ENCODE assay signal across 21 cellular contexts in the genomic region with DNA sequence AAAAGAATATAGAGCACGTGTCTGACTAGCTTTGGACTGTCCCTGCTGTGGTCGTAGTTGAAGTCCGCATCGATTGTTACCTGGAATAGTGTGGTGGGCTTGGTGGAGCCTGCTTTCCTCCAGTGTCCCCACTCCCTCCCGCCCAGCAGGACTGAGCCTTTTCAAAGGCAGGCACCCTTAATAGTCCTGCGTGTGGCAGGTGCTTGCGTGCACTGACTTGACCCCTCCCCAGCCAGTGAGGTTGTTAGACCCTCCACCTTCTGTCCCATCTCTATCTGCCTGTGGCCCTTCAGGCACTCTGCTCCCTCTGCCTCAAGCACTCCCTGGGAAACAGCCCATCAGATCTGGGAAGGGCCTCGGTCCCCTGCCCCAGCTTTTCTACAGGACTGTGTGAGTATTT. TPM values are rescaled to one million over a fixed set of nuclear protein-coding genes. Genes with fewer than 3 reads are reported as not detected.
DNase-seq lines count a peak whose midpoint lies in the region; ATAC-seq, FAIRE-seq and TF ChIP-seq lines count a peak whose summit lies in the region.
"Had no signal": no experiment of that assay in that cellular context is flagged by ENCODE, and none has a peak within 500 bp of the region (broad histone marks: within the 10 kb centered on the region; RNA-seq: fewer than 3 reads in every experiment).

No MANE protein-coding gene starts in this region.

- no peak overlapping the region for H4K5ac ChIP-seq in H1 (ENCODE audit: insufficient read length, low read depth, low read length)

- H4K20me1 ChIP-seq in H1 (replicated peaks in 1 of 2; ENCODE audit: control insufficient read depth in 1 of 2, insufficient read depth in 2 of 2, low read length in 2 of 2): no peaks in the 10 kb centered on the region

- H3K4me1 ChIP-seq in H1 (replicated peaks in 1 of 4; ENCODE audit: control insufficient read depth in 3 of 4, insufficient read depth in 4 of 4, low read length in 3 of 4) (no peaks in the 10 kb centered on the region), gastrocnemius medialis (peaks cover 30 to 31% of the 10 kb centered on the region in 2 donors)
- H3K4me1 ChIP-seq: A549 had no signal

- CTCF ChIA-PET in H1 (lab: Charles Lee; ENCODE audit: partially characterized antibody): interaction anchor here (0.8 to 1.4 kb wide), 6 partner anchors 9 to 62 kb away, joined by 3 to 6 read pairs (median 4); no protein-coding TSS in a partner anchor

- 0 out of 2 replicates have a peak overlapping the region, but pooled peaks have one; percentile 18 for H2BK5ac ChIP-seq in H1 (ENCODE audit: low read depth, low read length)

- DNase-seq in AG08396 (ENCODE audit: low spot score): peak; percentile 1
- peak; percentile 6 for DNase-seq in GM13976 (ENCODE audit: low spot score)
- no peak for DNase-seq in H1 (ENCODE audit: low read depth in 1 of 2, low spot score in 2 of 2)
- DNase-seq in gastrocnemius medialis: no peak
- no peak for DNase-seq in NCI-H2196 treated with DMSO at 0.1 percent for 48 hours (lab: John Stamatoyannopoulos, UW; ENCODE audit: unreplicated experiment)
- no peak for DNase-seq in NCI-H2107 (lab: John Stamatoyannopoulos, UW)
- no peak for DNase-seq in DMS153 treated with DMSO at 0.1 percent for 48 hours (lab: John Stamatoyannopoulos, UW; ENCODE audit: unreplicated experiment)
- DNase-seq: C1 segment of cervical spinal cord, DMS79 treated with DMSO at 0.1 percent for 48 hours, GM23248, KG1, NCI-H1105 treated with DMSO at 0.1 percent for 48 hours, NCI-H1694, NCI-H2081 treated with DMSO at 0.1 percent for 48 hours, NCI-H2227 treated with DMSO at 0.1 percent for 48 hours, NCI-H524, NCI-H82, PC-3, RPMI8226 had no signal

- H3K9me3 ChIP-seq in H1 (ENCODE audit: insufficient read depth in 2 of 2, low read depth in 1 of 2, low read length in 1 of 2) (no peaks in the 10 kb centered on the region), gastrocnemius medialis (no peaks in the 10 kb centered on the region)
- H3K9me3 ChIP-seq: A549 had no signal

- no peak overlapping the region for H2AK5ac ChIP-seq in H1 (ENCODE audit: low read depth, low read length)

- H3K56ac ChIP-seq in H1 (replicated peaks; ENCODE audit: insufficient read length, low read depth, low read length): no peak overlapping the region

- TF ChIP-seq CTCF in GM13976 (IDR thresholded peaks at IDR 0.05; ENCODE audit: borderline replicate concordance, control extremely low read depth, extremely low read depth, insufficient read depth, missing control alignments) (no peak), H1 (IDR thresholded peaks at IDR 0.05; ENCODE audit: control extremely low read depth in 1 of 3, insufficient read depth in 1 of 3, low read depth in 1 of 3, low read length in 3 of 3) (no peak), gastrocnemius medialis (IDR thresholded peaks at IDR 0.05 in 4 of 5, conservative IDR thresholded peaks at IDR 0.05 in 1 of 5) (no peak)

- H3K23ac ChIP-seq in H1 (ENCODE audit: insufficient read length): no peak overlapping the region

- no peaks in the 10 kb centered on the region for H3K23me2 ChIP-seq in H1 (ENCODE audit: low read depth, low read length)

- TF ChIP-seq RAD21 in H1 (IDR thresholded peaks at IDR 0.05 in 1 of 2, conservative IDR thresholded peaks at IDR 0.05 in 1 of 2; ENCODE audit: low read depth in 2 of 2, low read length in 2 of 2): no peak

- no peak overlapping the region for H4K91ac ChIP-seq in H1 (replicated peaks; ENCODE audit: insufficient read length, low read length)

- TF ChIP-seq EP300 in H1 (IDR thresholded peaks at IDR 0.05; ENCODE audit: borderline replicate concordance in 1 of 2, low read depth in 2 of 2, low read length in 2 of 2): no peak

- in situ Hi-C loops in GM13976 (cut with MboI; ENCODE audit: low sequenced_read_pairs, unreplicated experiment) (no loop called here), gastrocnemius medialis (cut with MboI; ENCODE audit: low sequenced_read_pairs in 4 of 4) (no loop called here)

- no peak overlapping the region for H3K4me2 ChIP-seq in H1 (ENCODE audit: insufficient read depth in 1 of 2, low read depth in 2 of 2, low read length in 2 of 2)
- H3K4me2 ChIP-seq: A549 had no signal

- WGBS in H1 (ENCODE audit: extremely low coverage in 1 of 2, insufficient coverage in 1 of 2, insufficient read length in 1 of 2, insufficient replicate concordance in 2 of 2, low coverage in 1 of 2, low lambda C conversion rate in 2 of 2, missing lambda C conversion rate in 1 of 2), 2 experiments: 91% methylated on average over 8 of the region's 8 CpGs; no CpG with 5 or more reads in 1 of the 2 experiments

- H3K4ac ChIP-seq in H1 (replicated peaks; ENCODE audit: insufficient read length, low read depth, low read length): no peak overlapping the region

- no peak overlapping the region for H3K14ac ChIP-seq in H1 (ENCODE audit: insufficient read length)

- intact Hi-C loops in gastrocnemius medialis (cut with DNase I; ENCODE audit: low total_unique reads): no loop called here

- H2AFZ ChIP-seq in H1 (ENCODE audit: low read length): no peak overlapping the region
- H2AFZ ChIP-seq: GM23248 had no signal

- no peak for FAIRE-seq in H1 (lab: Jason Lieb, UNC)
- FAIRE-seq: A549, D721Med had no signal

- no peak for TF ChIP-seq POLR2A in H1 (IDR thresholded peaks at IDR 0.05; ENCODE audit: control extremely low read depth in 1 of 2, low read depth in 2 of 2, low read length in 2 of 2)
- TF ChIP-seq POLR2A in gastrocnemius medialis (IDR thresholded peaks at IDR 0.05): no peak

- H3K27me3 ChIP-seq in H1 (replicated peaks in 1 of 4; ENCODE audit: control insufficient read depth in 3 of 4, extremely low read depth in 1 of 4, insufficient read depth in 3 of 4, low read length in 3 of 4) (no peaks in the 10 kb centered on the region), gastrocnemius medialis (no peaks in the 10 kb centered on the region)

- no peak overlapping the region for H4K8ac ChIP-seq in H1 (ENCODE audit: extremely low read depth, insufficient read depth, low read length)

- H3K79me1 ChIP-seq in H1 (ENCODE audit: low read depth, low read length): no peaks in the 10 kb centered on the region

- no peak overlapping the region for H3K18ac ChIP-seq in H1 (ENCODE audit: extremely low read depth, low read length)

- H3K9ac ChIP-seq in H1 (replicated peaks in 1 of 4; ENCODE audit: extremely low read depth in 1 of 4, low read depth in 3 of 4, low read length in 3 of 4): no peak overlapping the region
- H3K9ac ChIP-seq: GM23248 had no signal

- POLR2A ChIA-PET in H1 (lab: Charles Lee; ENCODE audit: partially characterized antibody): interaction anchor here (1.1 kb wide), 1 partner anchor 68 kb away, joined by 3 read pairs; no protein-coding TSS in a partner anchor

- H2BK20ac ChIP-seq in H1 (ENCODE audit: low read length): no peak overlapping the region

- H2BK120ac ChIP-seq in H1 (replicated peaks; ENCODE audit: low read depth, low read length): no peak overlapping the region

- H3K79me2 ChIP-seq in H1 (ENCODE audit: control insufficient read depth in 1 of 2, insufficient read depth in 2 of 2, low read length in 2 of 2): no peaks in the 10 kb centered on the region

- no peak overlapping the region for H2BK12ac ChIP-seq in H1 (ENCODE audit: low read depth, low read length)

- no peak overlapping the region for H2BK15ac ChIP-seq in H1 (ENCODE audit: low read length)

- H3K27ac ChIP-seq in H1 (ENCODE audit: low read depth, low read length) (no peak overlapping the region), gastrocnemius medialis (peak overlapping the region in 3 of 4 donors; percentile 17 to 98 (median 92))
- H3K27ac ChIP-seq: A549, GM23248 had no signal

- H3K36me3 ChIP-seq in H1 (ENCODE audit: control insufficient read depth in 2 of 4, insufficient read depth in 4 of 4, low read length in 3 of 4) (no peaks in the 10 kb centered on the region; a peak in 1 of 8 replicates), gastrocnemius medialis (peaks cover 0 to 4% of the 10 kb centered on the region in 2 donors)

- H3K4me3 ChIP-seq in H1 (ENCODE audit: extremely low read depth in 1 of 4, insufficient read depth in 2 of 4, low read depth in 3 of 4, low read length in 4 of 4): no peak overlapping the region
- H3K4me3 ChIP-seq in gastrocnemius medialis: no peak overlapping the region
- H3K4me3 ChIP-seq: A549, GM23248 had no signal

- ATAC-seq in gastrocnemius medialis: no peak
- ATAC-seq: PC-3 had no signal

TF ChIP-seq in H1, 55 proteins besides CTCF, POLR2A, EP300 and RAD21:
- TF ChIP-seq GABPA (IDR thresholded peaks at IDR 0.05; ENCODE audit: borderline replicate concordance, insufficient read depth, low read length): no peak
- TF ChIP-seq FOSL1 (IDR thresholded peaks at IDR 0.05; ENCODE audit: insufficient read depth, low read depth, low read length): no peak

RNA-seq across cellular contexts. Expression of a gene that starts 36.6 kb away (rescaled TPM):
- 33.3 and 34.2 TPM in 2 replicates for total RNA-seq in H1 (2021; fragmentation: NEBNext Ultra II Directional; extraction: Animal tissue kit (Norgen Biotek cat#: 25700))
- polyA plus RNA-seq in H1 (2011; rRNA removed): 90.4 and 133 TPM in 2 replicates
- polyA plus RNA-seq in H1 (2011; cell fraction: cytosol; rRNA removed): 66.8 TPM
- 70.3 TPM for polyA plus RNA-seq in H1 (2011; cell fraction: nucleus; rRNA removed)
- 23.0 to 40.0 TPM (median 34.0 TPM) in 4 replicates for polyA plus RNA-seq in H1 (2012, experiment 1 of 2)
- 35.1 TPM for polyA plus RNA-seq in H1 (2012, experiment 2 of 2)
- polyA plus RNA-seq in H1 (2013, experiment 1 of 2): 29.5 TPM
- 29.8 TPM for polyA plus RNA-seq in H1 (2013, experiment 2 of 2)
- polyA minus RNA-seq in H1 (2011; rRNA and poly(A)+ RNA removed): 35.5 and 44.9 TPM in 2 replicates
- polyA minus RNA-seq in H1 (2011; cell fraction: cytosol; rRNA and poly(A)+ RNA removed): 27.9 TPM
- polyA minus RNA-seq in H1 (2011; cell fraction: nucleus; rRNA and poly(A)+ RNA removed): 38.5 TPM
- total RNA-seq in gastrocnemius medialis: 100 to 1,000 TPM in 2 of 4 donors, 10 to 100 TPM in 2; 70.6 to 131 (median 90.9) TPM

RNA-seq across cellular contexts. Expression of a gene that starts 50.6 kb away (rescaled TPM):
- total RNA-seq in H1 (2021; fragmentation: NEBNext Ultra II Directional; extraction: Animal tissue kit (Norgen Biotek cat#: 25700)): 11.0 and 12.4 TPM in 2 replicates
- 23.0 and 27.9 TPM in 2 replicates for polyA plus RNA-seq in H1 (2011; rRNA removed)
- 26.3 TPM for polyA plus RNA-seq in H1 (2011; cell fraction: cytosol; rRNA removed)
- 20.1 TPM for polyA plus RNA-seq in H1 (2011; cell fraction: nucleus; rRNA removed)
- polyA plus RNA-seq in H1 (2012, experiment 1 of 2): 15.5 to 23.1 TPM (median 19.3 TPM) in 4 replicates
- polyA plus RNA-seq in H1 (2012, experiment 2 of 2): 8.7 TPM
- 28.4 TPM for polyA plus RNA-seq in H1 (2013, experiment 1 of 2)
- polyA plus RNA-seq in H1 (2013, experiment 2 of 2): 34.2 TPM
- 31.5 and 36.8 TPM in 2 replicates for polyA minus RNA-seq in H1 (2011; rRNA and poly(A)+ RNA removed)
- 12.3 TPM for polyA minus RNA-seq in H1 (2011; cell fraction: cytosol; rRNA and poly(A)+ RNA removed)
- polyA minus RNA-seq in H1 (2011; cell fraction: nucleus; rRNA and poly(A)+ RNA removed): 16.1 TPM
- total RNA-seq in gastrocnemius medialis: 10 to 100 TPM; 35.7 to 73.2 (median 43.2) TPM

Comparison
In these comparisons a context has a peak if more than half of its experiments do, and no peak if none do; other contexts are left out.
1. DNase-seq: peak in AG08396 (single experiment) and GM13976 (single experiment); none in H1 (0 of 2), gastrocnemius medialis (0 of 2), NCI-H2196 treated with DMSO at 0.1 percent for 48 hours (single experiment), NCI-H2107 (single experiment) and DMS153 treated with DMSO at 0.1 percent for 48 hours (single experiment).